In genomic region chr12:106814649-106815048, GRCh38 we compare ENCODE assay signal across 17 cellular contexts.
"Had no signal": no experiment of that assay in that cellular context is flagged by ENCODE, and none has a peak within 500 bp of the region (broad histone marks: within the 10 kb centered on the region; RNA-seq: fewer than 3 reads in every experiment).

No MANE protein-coding gene starts in this region.

- H3K4me3 ChIP-seq: coronary artery, heart left ventricle, right atrium auricular region, smooth muscle cell, suprapubic skin, thyroid gland had no signal

- ATAC-seq: heart left ventricle; left colon; naive thymus-derived CD4-positive, alpha-beta T cell had no signal

- DNase-seq: effector CD4-positive, alpha-beta T cell; endodermal cell; erythroblast; heart left ventricle; hippocampal formation; left colon; naive thymus-derived CD4-positive, alpha-beta T cell; posterior cingulate gyrus; stimulated activated CD4-positive, alpha-beta T cell treated with anti-CD3 and anti-CD28 coated beads, Interleukin-2, amount 100 ng/mL, for 48 hours; stimulated activated naive CD4-positive, alpha-beta T cell treated with Interleukin-2 at 50 U/mL for 16 hours; thyroid gland had no signal

- H3K36me3 ChIP-seq: thyroid gland had no signal

- FAIRE-seq: frontal cortex, urothelium cell line had no signal

- H3K4me2 ChIP-seq: smooth muscle cell had no signal

- H3K27ac ChIP-seq: coronary artery, heart left ventricle, right atrium auricular region, suprapubic skin, thyroid gland had no signal

- H3K9me3 ChIP-seq: heart left ventricle, right atrium auricular region, suprapubic skin, thyroid gland had no signal

- H3K27me3 ChIP-seq: heart left ventricle, right atrium auricular region, suprapubic skin, thyroid gland had no signal

- H3K4me1 ChIP-seq: right atrium auricular region, suprapubic skin, thyroid gland had no signal
